ENCODE assay signal across 17 cellular contexts in genomic region chr4:187065396-187065795, GRCh38.
DNase-seq lines count a peak whose midpoint lies in the region; ATAC-seq and TF ChIP-seq lines count a peak whose summit lies in the region.
"Had no signal": no experiment of that assay in that cellular context is flagged by ENCODE, and none has a peak within 500 bp of the region (broad histone marks: within the 10 kb centered on the region; RNA-seq: fewer than 3 reads in every experiment).

No MANE protein-coding gene starts in this region.

- H3K9me3 Mint-ChIP-seq in GM23338 (peaks cover 3% of the 10 kb centered on the region; the same call in 1 of the 3 replicates), chondrocyte (ENCODE audit: low read depth) (peaks cover 8% of the 10 kb centered on the region)
- peaks cover 8% of the 10 kb centered on the region for H3K9me3 Mint-ChIP-seq in activated CD4-positive, alpha-beta T cell treated with anti-CD3 and anti-CD28 coated beads for 36 hours (ENCODE audit: low read depth)

- peaks cover 14% of the 10 kb centered on the region for H3K4me1 Mint-ChIP-seq in GM23338
- H3K4me1 Mint-ChIP-seq in chondrocyte (ENCODE audit: low read depth) = peaks cover 16% of the 10 kb centered on the region
- no peaks in the 10 kb centered on the region for H3K4me1 Mint-ChIP-seq in activated CD4-positive, alpha-beta T cell treated with anti-CD3 and anti-CD28 coated beads for 36 hours
- H3K4me1 Mint-ChIP-seq: B cell; CD4-positive, alpha-beta memory T cell had no signal

- H2AFZ ChIP-seq in GM23338 = peak overlapping the region; percentile 30; the same call in 1 of the 2 replicates

- TF ChIP-seq CTCF in GM23338 (conservative IDR thresholded peaks at IDR 0.05; ENCODE audit: low read depth in 2 of 2) = no peak
- no peak for TF ChIP-seq CTCF in chondrocyte (IDR thresholded peaks at IDR 0.05)

- H3K27ac Mint-ChIP-seq in GM23338 = no peak overlapping the region
- H3K27ac Mint-ChIP-seq in chondrocyte (ENCODE audit: unreplicated experiment) = peak overlapping the region; percentile 1
- no peak overlapping the region for H3K27ac Mint-ChIP-seq in activated CD4-positive, alpha-beta T cell treated with anti-CD3 and anti-CD28 coated beads for 36 hours
- H3K27ac Mint-ChIP-seq: B cell; CD4-positive, alpha-beta memory T cell had no signal

- no peak overlapping the region for H3K27ac ChIP-seq in GM23338 (ENCODE audit: low read depth)
- H3K27ac ChIP-seq: C4-2B, HL-60 had no signal

- DNase-seq in GM23338 (ENCODE audit: low spot score) (no peak), chondrocyte (ENCODE audit: low spot score) (no peak), foreskin melanocyte (peak; percentile 34), sciatic nerve (ENCODE audit: low spot score) (no peak), NCI-H345 treated with DMSO at 0.1 percent for 48 hours (lab: John Stamatoyannopoulos, UW; ENCODE audit: unreplicated experiment) (no peak), SHP77 (lab: John Stamatoyannopoulos, UW) (no peak)
- DNase-seq in activated CD4-positive, alpha-beta T cell treated with anti-CD3 and anti-CD28 coated beads for 36 hours = no peak
- DNase-seq: CD4-positive, alpha-beta memory T cell; COR-L47; DMS153; DMS79 treated with DMSO at 0.1 percent for 48 hours; GDM1 had no signal

- CTCF ChIA-PET in activated CD4-positive, alpha-beta T cell treated with anti-CD3 and anti-CD28 coated beads for 36 hours (lab: Charles Lee) = no interaction called here

- peaks cover 16% of the 10 kb centered on the region for H3K4me1 ChIP-seq in GM23338 (ENCODE audit: insufficient read depth)

- H3K27me3 ChIP-seq in GM23338 (ENCODE audit: insufficient read depth) = no peaks in the 10 kb centered on the region

- H3K9me2 ChIP-seq in GM23338 (ENCODE audit: insufficient read depth) = no peaks in the 10 kb centered on the region

- ATAC-seq in GM23338 (no peak), sciatic nerve (peak; percentile 63), HG02840 (IDR thresholded peaks at IDR 0.05; ENCODE audit: low FRiP score, unreplicated experiment) (no peak)
- no peak for ATAC-seq in activated CD4-positive, alpha-beta T cell treated with anti-CD3 and anti-CD28 coated beads for 36 hours
- ATAC-seq: HCT116 had no signal

- no peaks in the 10 kb centered on the region; the same call in 2 of the 3 replicates for H3K36me3 Mint-ChIP-seq in GM23338 (ENCODE audit: low read depth)
- no peaks in the 10 kb centered on the region for H3K36me3 Mint-ChIP-seq in chondrocyte (ENCODE audit: low read depth)
- H3K36me3 Mint-ChIP-seq in activated CD4-positive, alpha-beta T cell treated with anti-CD3 and anti-CD28 coated beads for 36 hours (ENCODE audit: low read depth) = no peaks in the 10 kb centered on the region
- H3K36me3 Mint-ChIP-seq: CD4-positive, alpha-beta memory T cell had no signal

- H3F3A ChIP-seq in GM23338 (replicated peaks; ENCODE audit: low read depth) = no peaks in the 10 kb centered on the region

- no peak overlapping the region for H3K4me3 Mint-ChIP-seq in GM23338
- no peak overlapping the region for H3K4me3 Mint-ChIP-seq in chondrocyte (ENCODE audit: unreplicated experiment)
- no peak overlapping the region for H3K4me3 Mint-ChIP-seq in activated CD4-positive, alpha-beta T cell treated with anti-CD3 and anti-CD28 coated beads for 36 hours
- H3K4me3 Mint-ChIP-seq: B cell; CD4-positive, alpha-beta memory T cell had no signal

- H3K27me3 Mint-ChIP-seq in GM23338 (ENCODE audit: insufficient read depth, low read depth, poor library complexity) (peaks cover 3% of the 10 kb centered on the region), chondrocyte (ENCODE audit: low read depth) (no peaks in the 10 kb centered on the region)
- no peaks in the 10 kb centered on the region for H3K27me3 Mint-ChIP-seq in activated CD4-positive, alpha-beta T cell treated with anti-CD3 and anti-CD28 coated beads for 36 hours
- H3K27me3 Mint-ChIP-seq: B cell; CD4-positive, alpha-beta memory T cell had no signal

- no peaks in the 10 kb centered on the region for H3K36me3 ChIP-seq in GM23338 (ENCODE audit: insufficient read depth)

- no peak overlapping the region for H3K4me3 ChIP-seq in GM23338

- H3K79me2 ChIP-seq in GM23338 (replicated peaks; ENCODE audit: insufficient read depth) = no peaks in the 10 kb centered on the region

- no peak overlapping the region for H3K4me2 ChIP-seq in GM23338

- intact Hi-C loops in sciatic nerve (cut with DNase I) = no loop called here
- intact Hi-C loops in activated CD4-positive, alpha-beta T cell treated with anti-CD3 and anti-CD28 coated beads for 36 hours (cut with DNase I, micrococcal nuclease) = no loop called here

- H4K20me1 ChIP-seq in GM23338 (replicated peaks; ENCODE audit: insufficient read depth) = no peaks in the 10 kb centered on the region

- POLR2A ChIA-PET in activated CD4-positive, alpha-beta T cell treated with anti-CD3 and anti-CD28 coated beads for 36 hours (lab: Charles Lee) = no interaction called here

TF ChIP-seq in GM23338, 12 proteins besides CTCF, POLR2A, EP300 and RAD21 (continues in another document):
- TF ChIP-seq ZNF331 (CRISPR knock-in tag; IDR thresholded peaks at IDR 0.05; ENCODE audit: low read depth) (no peak), ZNF462 (CRISPR knock-in tag; IDR thresholded peaks at IDR 0.05) (no peak), CREB1 (CRISPR knock-in tag; IDR thresholded peaks at IDR 0.05; ENCODE audit: low read depth) (no peak)
